Comparison of ENCODE assay signal across 8 cellular contexts in genomic region chr5:125412051-125412560, GRCh38.
DNase-seq lines count a peak whose midpoint lies in the region; ATAC-seq and TF ChIP-seq lines count a peak whose summit lies in the region.

No MANE protein-coding gene starts in this region.

- no peak overlapping the region for H3K4me3 Mint-ChIP-seq in activated naive CD4-positive, alpha-beta T cell treated with anti-CD3 and anti-CD28 coated beads, Interleukin-2, amount 10 ng/mL, durations not matched to agents 7 days and 5 days

- peaks cover 2% of the 10 kb centered on the region for H3K9me3 Mint-ChIP-seq in activated naive CD4-positive, alpha-beta T cell treated with anti-CD3 and anti-CD28 coated beads, Interleukin-2, amount 10 ng/mL, durations not matched to agents 7 days and 5 days

- H3K27me3 Mint-ChIP-seq in activated naive CD4-positive, alpha-beta T cell treated with anti-CD3 and anti-CD28 coated beads, Interleukin-2, amount 10 ng/mL, durations not matched to agents 7 days and 5 days, result no peaks in the 10 kb centered on the region

- peaks cover 39% of the 10 kb centered on the region for H3K4me1 ChIP-seq in upper lobe of right lung

- CTCF ChIA-PET in activated naive CD4-positive, alpha-beta T cell treated with anti-CD3 and anti-CD28 coated beads, Interleukin-2, amount 10 ng/mL, durations not matched to agents 7 days and 5 days (lab: Charles Lee), result no interaction called here

- no peak overlapping the region for H3K4me3 ChIP-seq in brain microvascular endothelial cell (ENCODE audit: low read depth, low read length)
- H3K4me3 ChIP-seq in upper lobe of right lung, result peak overlapping the region; percentile 30

- no peak for TF ChIP-seq CTCF in GM20000 (IDR thresholded peaks at IDR 0.05; ENCODE audit: extremely low read depth, missing control alignments)
- peak; percentile 29 for TF ChIP-seq CTCF in brain microvascular endothelial cell (IDR thresholded peaks at IDR 0.05; ENCODE audit: low read depth, low read length, missing control alignments)
- no peak for TF ChIP-seq CTCF in upper lobe of right lung (IDR thresholded peaks at IDR 0.05)

- in situ Hi-C loops in Caki2 (cut with HindIII; ENCODE audit: low pct_unique_long_range_greater_than_20kb, low sequenced_read_pairs) (no loop called here), brain microvascular endothelial cell (cut with HindIII; ENCODE audit: low pct_ligation_motif_present, low sequenced_read_pairs) (no loop called here)

- intact Hi-C loops in upper lobe of right lung (cut with DNase I), result no loop called here

- ATAC-seq in HG03520 (IDR thresholded peaks at IDR 0.05; ENCODE audit: unreplicated experiment) (peak; percentile 55), upper lobe of right lung (peak; percentile 29)

- no peaks in the 10 kb centered on the region for H3K4me1 Mint-ChIP-seq in activated naive CD4-positive, alpha-beta T cell treated with anti-CD3 and anti-CD28 coated beads, Interleukin-2, amount 10 ng/mL, durations not matched to agents 7 days and 5 days

- no peaks in the 10 kb centered on the region for H3K9me3 ChIP-seq in upper lobe of right lung

- no peak overlapping the region for H3K27ac Mint-ChIP-seq in activated naive CD4-positive, alpha-beta T cell treated with anti-CD3 and anti-CD28 coated beads, Interleukin-2, amount 10 ng/mL, durations not matched to agents 7 days and 5 days

- H3K36me3 Mint-ChIP-seq in activated naive CD4-positive, alpha-beta T cell treated with anti-CD3 and anti-CD28 coated beads, Interleukin-2, amount 10 ng/mL, durations not matched to agents 7 days and 5 days, result no peaks in the 10 kb centered on the region

- DNase-seq in Caki2 (ENCODE audit: low read depth), result peak; percentile 78
- peak; percentile 32 for DNase-seq in GM20000 (ENCODE audit: low spot score)
- DNase-seq in brain microvascular endothelial cell, result peak; percentile 34
- no peak for DNase-seq in upper lobe of right lung
- no peak for DNase-seq in effector CD4-positive, alpha-beta T cell
- DNase-seq in activated naive CD4-positive, alpha-beta T cell treated with anti-CD3 and anti-CD28 coated beads, Interleukin-2, amount 10 ng/mL, durations not matched to agents 7 days and 5 days, result no peak

- H3K27me3 ChIP-seq in brain microvascular endothelial cell (replicated peaks) (no peaks in the 10 kb centered on the region), layer of hippocampus (ENCODE audit: control insufficient read depth, insufficient read depth, low read length) (no peaks in the 10 kb centered on the region), upper lobe of right lung (no peaks in the 10 kb centered on the region)

- H3K36me3 ChIP-seq in brain microvascular endothelial cell (replicated peaks), result no peaks in the 10 kb centered on the region
- H3K36me3 ChIP-seq in upper lobe of right lung, result no peaks in the 10 kb centered on the region

- peak overlapping the region; percentile 91 for H3K27ac ChIP-seq in brain microvascular endothelial cell
- peak overlapping the region; percentile 88 for H3K27ac ChIP-seq in layer of hippocampus (ENCODE audit: low read depth, low read length)
- H3K27ac ChIP-seq in upper lobe of right lung, result peak overlapping the region; percentile 61

Comparison
In these comparisons a context has a peak if more than half of its experiments do, and no peak if none do; other contexts are left out.
1. DNase-seq: peak in Caki2 (single experiment), GM20000 (single experiment) and brain microvascular endothelial cell (single experiment); none in upper lobe of right lung (single experiment), effector CD4-positive, alpha-beta T cell (single experiment) and activated naive CD4-positive, alpha-beta T cell treated with anti-CD3 and anti-CD28 coated beads, Interleukin-2, amount 10 ng/mL, durations not matched to agents 7 days and 5 days (single experiment).
2. Peak in every context shown above with its lines, with median percentiles within 50 percentile points of each other: H3K27ac ChIP-seq.